8 cellular contexts compared by ENCODE assay signal in genomic region chr7:2523461-2523905, GRCh38. TPM values are rescaled to one million over a fixed set of nuclear protein-coding genes. Genes with fewer than 3 reads are reported as not detected.
DNase-seq lines count a peak whose midpoint lies in the region; ATAC-seq, FAIRE-seq and TF ChIP-seq lines count a peak whose summit lies in the region.

No MANE protein-coding gene starts in this region.

- H3K4me3 ChIP-seq in A549 (peak overlapping the region; percentile 25; the same call in 2 of the 3 replicates), OCI-LY7 (ENCODE audit: low read depth, low read length, poor library complexity, severe bottlenecking) (no peak overlapping the region)

- CTCF ChIA-PET in A549 (lab: Yijun Ruan, JAX) (interaction anchor here (0.9 to 1.6 kb wide), 3 partner anchors 37 to 55 kb away, joined by 3 to 4 read pairs (median 4); no protein-coding TSS in a partner anchor), OCI-LY7 (lab: Charles Lee; ENCODE audit: unreplicated experiment) (no interaction called here)

- intact Hi-C loops in OCI-LY7 (cut with micrococcal nuclease; ENCODE audit: unreplicated experiment) = no loop called here

- peak overlapping the region; percentile 81 to 95 for H3K27ac ChIP-seq in A549
- H3K27ac ChIP-seq in KOPT-K1 (ENCODE audit: low read depth, low read length, poor library complexity, severe bottlenecking) = peak overlapping the region; percentile 37
- H3K27ac ChIP-seq in OCI-LY7 (ENCODE audit: low read depth, low read length, poor library complexity, severe bottlenecking) = no peak overlapping the region

- no peaks in the 10 kb centered on the region for H3K9me2 ChIP-seq in OCI-LY7 (ENCODE audit: insufficient read depth, low read length)

- POLR2A ChIA-PET in A549 (lab: Yijun Ruan, JAX) = no interaction called here
- POLR2A ChIA-PET in OCI-LY7 (lab: Charles Lee) = no interaction called here

- BruUV-seq in OCI-LY7 (replicated peaks; lab: Mats Ljungman, UMichigan) = no TSS peak

- TF ChIP-seq POLR2A in A549 (IDR thresholded peaks at IDR 0.05; ENCODE audit: low read length) = no peak
- TF ChIP-seq POLR2A in GM12891 (IDR thresholded peaks at IDR 0.05; ENCODE audit: low read depth, low read length) = no peak

- no peak for TF ChIP-seq RAD21 in A549 (conservative IDR thresholded peaks at IDR 0.05 in 1 of 2, IDR thresholded peaks at IDR 0.05 in 1 of 2)

- DNase-seq in A549 (ENCODE audit: low read depth in 1 of 2, low spot score in 1 of 2) = no peak
- peak; percentile 16 for DNase-seq in activated naive CD8-positive, alpha-beta T cell treated with anti-CD3 and anti-CD28 coated beads, Interleukin-2, amount 50 U/mL, for 24 hours
- DNase-seq in memory B cell (ENCODE audit: low spot score in 2 of 2) = no peak
- no peak for DNase-seq in OCI-LY7 (ENCODE audit: low spot score)
- DNase-seq in GM19240 (ENCODE audit: insufficient read length, low spot score) = no peak
- no peak for DNase-seq in GM12891 (ENCODE audit: insufficient read length, low spot score)
- no peak for DNase-seq in effector CD8-positive, alpha-beta T cell (lab: John Stamatoyannopoulos, UW)

- ATAC-seq in A549 = peak in 1 of 2 experiments; percentile 3; a peak in 1 of 6 replicates
- ATAC-seq in activated naive CD8-positive, alpha-beta T cell treated with anti-CD3 and anti-CD28 coated beads, Interleukin-2, amount 50 U/mL, for 24 hours = no peak
- no peak for ATAC-seq in memory B cell (ENCODE audit: low read depth)

- H3K9me3 ChIP-seq in A549 (no peaks in the 10 kb centered on the region), KOPT-K1 (ENCODE audit: insufficient read depth, low read length, poor library complexity, severe bottlenecking) (no peaks in the 10 kb centered on the region), OCI-LY7 (ENCODE audit: low read length) (no peaks in the 10 kb centered on the region)

- TF ChIP-seq EP300 in A549 (IDR thresholded peaks at IDR 0.05) = no peak

- TF ChIP-seq CTCF in A549 (IDR thresholded peaks at IDR 0.05) (no peak), OCI-LY7 (conservative IDR thresholded peaks at IDR 0.05; ENCODE audit: low read length) (no peak)

- H3K9me3 Mint-ChIP-seq in activated naive CD8-positive, alpha-beta T cell treated with anti-CD3 and anti-CD28 coated beads, Interleukin-2, amount 50 U/mL, for 24 hours = no peaks in the 10 kb centered on the region
- no peaks in the 10 kb centered on the region for H3K9me3 Mint-ChIP-seq in memory B cell

- H3K27ac Mint-ChIP-seq in activated naive CD8-positive, alpha-beta T cell treated with anti-CD3 and anti-CD28 coated beads, Interleukin-2, amount 50 U/mL, for 24 hours = peak overlapping the region; percentile 89
- peak overlapping the region; percentile 77 for H3K27ac Mint-ChIP-seq in memory B cell

- no peak overlapping the region for H2AFZ ChIP-seq in OCI-LY7 (ENCODE audit: low read length)

- peak overlapping the region; percentile 89 for H3K4me3 Mint-ChIP-seq in activated naive CD8-positive, alpha-beta T cell treated with anti-CD3 and anti-CD28 coated beads, Interleukin-2, amount 50 U/mL, for 24 hours
- peak overlapping the region; percentile 82 for H3K4me3 Mint-ChIP-seq in memory B cell

- H4K20me1 ChIP-seq in OCI-LY7 (ENCODE audit: insufficient read depth, low read length) = no peaks in the 10 kb centered on the region

- no peak for FAIRE-seq in A549 (lab: Jason Lieb, UNC)
- FAIRE-seq in GM12891 (lab: Jason Lieb, UNC) = no peak

- H3K4me1 ChIP-seq in A549 (peaks cover 82% of the 10 kb centered on the region), OCI-LY7 (ENCODE audit: insufficient read depth, low read length, poor library complexity, severe bottlenecking) (peaks cover 30% of the 10 kb centered on the region)

- H3K4me1 Mint-ChIP-seq in activated naive CD8-positive, alpha-beta T cell treated with anti-CD3 and anti-CD28 coated beads, Interleukin-2, amount 50 U/mL, for 24 hours = peaks cover 56% of the 10 kb centered on the region
- peaks cover 37% of the 10 kb centered on the region for H3K4me1 Mint-ChIP-seq in memory B cell

- peaks cover 2% of the 10 kb centered on the region for H3K36me3 Mint-ChIP-seq in activated naive CD8-positive, alpha-beta T cell treated with anti-CD3 and anti-CD28 coated beads, Interleukin-2, amount 50 U/mL, for 24 hours (ENCODE audit: low read depth)
- peaks cover 21% of the 10 kb centered on the region for H3K36me3 Mint-ChIP-seq in memory B cell

- H3K4me2 ChIP-seq in A549 = peak overlapping the region; percentile 99
- no peak overlapping the region for H3K4me2 ChIP-seq in OCI-LY7 (ENCODE audit: low read length)

- H3K36me3 ChIP-seq in KOPT-K1 (ENCODE audit: insufficient read depth, low read length) (no peaks in the 10 kb centered on the region), OCI-LY7 (ENCODE audit: insufficient read depth, low read length) (no peaks in the 10 kb centered on the region)

- no peaks in the 10 kb centered on the region for H3K27me3 Mint-ChIP-seq in activated naive CD8-positive, alpha-beta T cell treated with anti-CD3 and anti-CD28 coated beads, Interleukin-2, amount 50 U/mL, for 24 hours
- no peaks in the 10 kb centered on the region for H3K27me3 Mint-ChIP-seq in memory B cell

- H3K79me2 ChIP-seq in OCI-LY7 (ENCODE audit: insufficient read depth, low read depth, low read length) = no peaks in the 10 kb centered on the region

- WGBS in A549 (ENCODE audit: missing lambda C conversion rate) = no CpG with 5 or more reads among the region's 22 CpGs

TF ChIP-seq in A549, 52 proteins besides CTCF, POLR2A, EP300 and RAD21 (continues in another document):
- no peak for TF ChIP-seq BHLHE40 (IDR thresholded peaks at IDR 0.05; ENCODE audit: low read depth, low read length)
- 0 out of 2 replicates have a peak, but pooled peaks have one; percentile 11 for TF ChIP-seq MYC (IDR thresholded peaks at IDR 0.05; ENCODE audit: borderline replicate concordance, low read length)
- peak; percentile 18; the same call in 1 of the 2 replicates for TF ChIP-seq MAX (IDR thresholded peaks at IDR 0.05)
- no peak for TF ChIP-seq HOXB13 (CRISPR knock-in tag; IDR thresholded peaks at IDR 0.05; ENCODE audit: low read depth)
- no peak for TF ChIP-seq ZFP36 (IDR thresholded peaks at IDR 0.05; ENCODE audit: borderline replicate concordance, partially characterized antibody)

TF ChIP-seq in GM12891, 5 proteins besides CTCF, POLR2A, EP300 and RAD21:
- TF ChIP-seq POLR2AphosphoS5 (IDR thresholded peaks at IDR 0.05; ENCODE audit: low read depth, low read length) = no peak
- no peak for TF ChIP-seq SPI1 (IDR thresholded peaks at IDR 0.05; ENCODE audit: low read depth, low read length)
- TF ChIP-seq PAX5 (IDR thresholded peaks at IDR 0.05; ENCODE audit: insufficient read depth, low read length, severe bottlenecking) = no peak
- no peak for TF ChIP-seq TAF1 (IDR thresholded peaks at IDR 0.05; ENCODE audit: low read depth, low read length)
- no peak for TF ChIP-seq POU2F2 (IDR thresholded peaks at IDR 0.05; ENCODE audit: low read depth, low read length)

RNA-seq across cellular contexts. Expression of gene LFNG, which starts 3.9 kb away (rescaled TPM):
- polyA plus RNA-seq in A549 (2011; rRNA removed) (2.3 and 2.9 TPM in 2 replicates), A549 (2017; fragmentation: RNase III; extraction: RNeasy Plus Mini Kit Qiagen cat#74134 plus additional on column Dnase treatment) (5.8 to 7.3 TPM (median 6.3 TPM) in 3 replicates)
- 4.7 and 6.4 TPM in 2 replicates for polyA plus RNA-seq in A549 (2012; cell fraction: cytosol; rRNA removed)
- polyA plus RNA-seq in A549 (2012; cell fraction: nucleus; rRNA removed) = 10.0 and 15.6 TPM in 2 replicates
- polyA minus RNA-seq in A549 (2011; rRNA and poly(A)+ RNA removed) = 2.7 and 3.0 TPM in 2 replicates
- total RNA-seq in OCI-LY7 (2014; rRNA removed; shearing (Covaris generic)) = 1.2 and 2.3 TPM in 2 replicates
- 1.2 and 2.1 TPM in 2 replicates for total RNA-seq in OCI-LY7 (2022)
- 0.04 TPM for polyA plus RNA-seq in GM12891 (2012; ENCODE audit: low read depth, missing spikeins)

RNA-seq across cellular contexts. Expression of gene BRAT1, which starts 31.8 kb away (rescaled TPM):
- polyA plus RNA-seq in A549 (2011; rRNA removed) (11.9 and 13.3 TPM in 2 replicates), A549 (2017; fragmentation: RNase III; extraction: RNeasy Plus Mini Kit Qiagen cat#74134 plus additional on column Dnase treatment) (22.6 to 25.6 TPM (median 24.4 TPM) in 3 replicates)
- polyA plus RNA-seq in A549 (2012; cell fraction: cytosol; rRNA removed) = 35.3 and 50.2 TPM in 2 replicates
- 140 and 205 TPM in 2 replicates for polyA plus RNA-seq in A549 (2012; cell fraction: nucleus; rRNA removed)
- polyA minus RNA-seq in A549 (2011; rRNA and poly(A)+ RNA removed) = 12.4 and 13.3 TPM in 2 replicates
- 50.8 and 52.0 TPM in 2 replicates for total RNA-seq in OCI-LY7 (2014; rRNA removed; shearing (Covaris generic))
- 42.2 and 44.7 TPM in 2 replicates for total RNA-seq in OCI-LY7 (2022)
- polyA plus RNA-seq in GM12891 (2012; ENCODE audit: low read depth, missing spikeins) = 13.5 TPM

RNA-seq across cellular contexts. Expression of gene IQCE, which starts 35.3 kb away (rescaled TPM):
- 10.1 and 10.6 TPM in 2 replicates for polyA plus RNA-seq in A549 (2011; rRNA removed)
- polyA plus RNA-seq in A549 (2012; cell fraction: cytosol; rRNA removed) = 8.9 and 9.3 TPM in 2 replicates
- polyA plus RNA-seq in A549 (2012; cell fraction: nucleus; rRNA removed) = 16.7 and 18.2 TPM in 2 replicates
- 11.3 to 13.0 TPM (median 12.8 TPM) in 3 replicates for polyA plus RNA-seq in A549 (2017; fragmentation: RNase III; extraction: RNeasy Plus Mini Kit Qiagen cat#74134 plus additional on column Dnase treatment)
- polyA minus RNA-seq in A549 (2011; rRNA and poly(A)+ RNA removed) = 10.6 and 13.3 TPM in 2 replicates
- total RNA-seq in OCI-LY7 (2014; rRNA removed; shearing (Covaris generic)) = 3.9 and 6.6 TPM in 2 replicates
- 6.2 and 8.6 TPM in 2 replicates for total RNA-seq in OCI-LY7 (2022)
- 2.6 TPM for polyA plus RNA-seq in GM12891 (2012; ENCODE audit: low read depth, missing spikeins)

RNA-seq across cellular contexts. Expression of gene GRIFIN, which starts 47.3 kb away (rescaled TPM):
- polyA plus RNA-seq in A549 (2011; rRNA removed) (not detected in 2 replicates), A549 (2017; fragmentation: RNase III; extraction: RNeasy Plus Mini Kit Qiagen cat#74134 plus additional on column Dnase treatment) (not detected in 3 replicates)
- not detected in 2 replicates for polyA plus RNA-seq in A549 (2012; cell fraction: cytosol; rRNA removed)
- polyA plus RNA-seq in A549 (2012; cell fraction: nucleus; rRNA removed) = not detected in 2 replicates
- not detected in 2 replicates for polyA minus RNA-seq in A549 (2011; rRNA and poly(A)+ RNA removed)
- total RNA-seq in OCI-LY7 (2014; rRNA removed; shearing (Covaris generic)) = not detected in 2 replicates
- not detected in 2 replicates for total RNA-seq in OCI-LY7 (2022)
- not detected for polyA plus RNA-seq in GM12891 (2012; ENCODE audit: low read depth, missing spikeins)
